ENCODE assay signal across 15 cellular contexts in the genomic region with DNA sequence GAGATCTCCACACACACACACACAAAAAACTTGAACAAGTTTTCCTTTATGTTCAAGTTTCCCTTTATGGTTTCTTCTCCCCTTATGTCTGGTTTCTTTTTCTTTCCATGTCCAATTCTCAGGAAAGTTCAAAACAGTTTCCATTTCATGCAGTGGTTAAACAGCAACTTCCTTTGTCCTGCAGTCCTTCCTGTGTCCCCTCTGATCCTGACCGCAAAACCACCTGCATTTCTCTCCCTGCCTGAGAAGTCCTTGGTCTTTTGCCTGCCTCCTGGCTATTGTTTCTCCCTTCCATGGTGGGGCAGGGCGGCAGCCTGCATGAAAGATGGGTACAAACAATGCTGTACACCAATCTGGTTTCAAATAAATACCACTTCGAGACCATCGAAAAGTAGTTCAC.
"Had no signal": no experiment of that assay in that cellular context is flagged by ENCODE, and none has a peak within 500 bp of the region (broad histone marks: within the 10 kb centered on the region; RNA-seq: fewer than 3 reads in every experiment).

No MANE protein-coding gene starts in this region.

- DNase-seq: activated CD4-positive, alpha-beta memory T cell treated with anti-CD3 and anti-CD28 coated beads, Interleukin-2, amount 10 ng/mL, durations not matched to agents 7 days and 5 days; activated effector memory CD4-positive, alpha-beta T cell treated with anti-CD3 and anti-CD28 coated beads, Interleukin-2, amount 50 U/mL, for 16 hours; activated T-cell treated with anti-CD3 and anti-CD28 coated beads, Interleukin-2, amount 50 U/mL, for 24 hours; caudate nucleus; hippocampal formation; stimulated activated CD4-positive, alpha-beta T cell treated with anti-CD3 and anti-CD28 coated beads, Interleukin-12 subunit alpha, Interleukin-12 subunit beta, amount 100 ng/mL, for 4 hours; stimulated activated CD4-positive, alpha-beta T cell treated with anti-CD3 and anti-CD28 coated beads, Interleukin-2, amount 100 ng/mL, for 24 hours; WERI-Rb-1 had no signal

- H3K27me3 ChIP-seq: esophagus muscularis mucosa had no signal

- H3K27me3 Mint-ChIP-seq: activated naive CD4-positive, alpha-beta T cell treated with anti-CD3 and anti-CD28 coated beads, Interleukin-2, amount 50 U/mL, for 24 hours; activated T-cell treated with anti-CD3 and anti-CD28 coated beads, Interleukin-2, amount 50 U/mL, for 24 hours had no signal

- H3K4me3 ChIP-seq: esophagus muscularis mucosa, thoracic aorta had no signal

- H3K27ac Mint-ChIP-seq: activated CD4-positive, alpha-beta memory T cell treated with anti-CD3 and anti-CD28 coated beads, Interleukin-2, amount 10 ng/mL, durations not matched to agents 7 days and 5 days; activated naive CD4-positive, alpha-beta T cell treated with anti-CD3 and anti-CD28 coated beads, Interleukin-2, amount 50 U/mL, for 24 hours; activated T-cell treated with anti-CD3 and anti-CD28 coated beads, Interleukin-2, amount 50 U/mL, for 24 hours had no signal

- H3K36me3 ChIP-seq: esophagus muscularis mucosa, thoracic aorta, WERI-Rb-1 had no signal

- ATAC-seq: left lobe of liver had no signal

- H3K27ac ChIP-seq: esophagus muscularis mucosa, thoracic aorta, WERI-Rb-1 had no signal

- H3K9me3 ChIP-seq: esophagus muscularis mucosa, thoracic aorta had no signal

- H3K4me3 Mint-ChIP-seq: activated CD4-positive, alpha-beta memory T cell treated with anti-CD3 and anti-CD28 coated beads, Interleukin-2, amount 10 ng/mL, durations not matched to agents 7 days and 5 days; activated naive CD4-positive, alpha-beta T cell treated with anti-CD3 and anti-CD28 coated beads, Interleukin-2, amount 50 U/mL, for 24 hours; activated T-cell treated with anti-CD3 and anti-CD28 coated beads, Interleukin-2, amount 50 U/mL, for 24 hours had no signal

- H3K9me3 Mint-ChIP-seq: activated CD4-positive, alpha-beta memory T cell treated with anti-CD3 and anti-CD28 coated beads, Interleukin-2, amount 10 ng/mL, durations not matched to agents 7 days and 5 days; activated naive CD4-positive, alpha-beta T cell treated with anti-CD3 and anti-CD28 coated beads, Interleukin-2, amount 50 U/mL, for 24 hours; activated T-cell treated with anti-CD3 and anti-CD28 coated beads, Interleukin-2, amount 50 U/mL, for 24 hours had no signal

- FAIRE-seq: colon, endometrium, keratinocyte had no signal
